In genomic region chr7:139523988-139524815, GRCh38 we compare ENCODE assay signal across 2 cellular contexts.
A peak's percentile ranks its signal among the peaks of the same experiment; 100 is the strongest.
TF ChIP-seq lines count a peak whose summit lies in the region.

No MANE protein-coding gene starts in this region.

TF ChIP-seq in IMR-90, 13 proteins besides CTCF, POLR2A, EP300 and RAD21:
- TF ChIP-seq MXI1 (IDR thresholded peaks at IDR 0.05; ENCODE audit: borderline replicate concordance, low read depth, low read length) (no peak), RCOR1 (IDR thresholded peaks at IDR 0.05; ENCODE audit: insufficient replicate concordance, low read length) (no peak), CEBPB (IDR thresholded peaks at IDR 0.05; ENCODE audit: low read depth, low read length) (no peak), BHLHE40 (IDR thresholded peaks at IDR 0.05; ENCODE audit: low read depth, low read length) (no peak), MAFK (IDR thresholded peaks at IDR 0.05; ENCODE audit: low read depth, low read length) (no peak), MAZ (IDR thresholded peaks at IDR 0.05; ENCODE audit: borderline replicate concordance, low read depth, low read length) (no peak)

TF ChIP-seq in H1, 55 proteins besides CTCF, POLR2A, EP300 and RAD21:
- TF ChIP-seq EZH2 (IDR thresholded peaks at IDR 0.05; ENCODE audit: low read depth, low read length, severe bottlenecking) (peak; percentile 19), POU5F1 (IDR thresholded peaks at IDR 0.05; ENCODE audit: low read depth, low read length) (no peak), TBP (IDR thresholded peaks at IDR 0.05; ENCODE audit: low read depth, low read length) (0 out of 2 replicates have a peak, but pooled peaks have one; percentile 23), TAF1 (IDR thresholded peaks at IDR 0.05; ENCODE audit: low read depth, low read length) (no peak), MAX (IDR thresholded peaks at IDR 0.05) (no peak), TEAD4 (IDR thresholded peaks at IDR 0.05; ENCODE audit: low read depth, low read length) (no peak)
